In genomic region chr10:121553455-121553854, GRCh38 we compare ENCODE assay signal across 15 cellular contexts. TPM values are rescaled to one million over a fixed set of nuclear protein-coding genes. Genes with fewer than 3 reads are reported as not detected.
DNase-seq lines count a peak whose midpoint lies in the region; ATAC-seq and TF ChIP-seq lines count a peak whose summit lies in the region.
"Had no signal": no experiment of that assay in that cellular context is flagged by ENCODE, and none has a peak within 500 bp of the region (broad histone marks: within the 10 kb centered on the region; RNA-seq: fewer than 3 reads in every experiment).

No MANE protein-coding gene starts in this region.

- ATAC-seq in HG03159 (IDR thresholded peaks at IDR 0.05; ENCODE audit: unreplicated experiment), result no peak
- ATAC-seq in HG03135 (IDR thresholded peaks at IDR 0.05; ENCODE audit: unreplicated experiment), result no peak
- ATAC-seq: K562, SK-N-SH treated with all-trans-retinoic acid at 6 μM for 48 hours had no signal

- POLR2A ChIA-PET in HEK293 (lab: Yijun Ruan, JAX), result interaction anchor here (1.0 to 1.1 kb wide), 2 partner anchors 51 to 1601 kb away, joined by 3 to 7 read pairs; partner anchors contain the start of gene BUB3

- H3K36me3 ChIP-seq in HEK293 (ENCODE audit: control insufficient read depth in 2 of 2, insufficient read depth in 1 of 2, low read length in 2 of 2), result peaks cover 15 to 29% of the 10 kb centered on the region in 2 experiments
- H3K36me3 ChIP-seq: BLaER1 had no signal

- peak overlapping the region; percentile 48 for H3K27ac ChIP-seq in HEK293 (ENCODE audit: extremely low read depth, low read depth, low read length)
- peak overlapping the region; percentile 78 for H3K27ac ChIP-seq in substantia nigra (ENCODE audit: low read depth, low read length, poor library complexity, severe bottlenecking)
- H3K27ac ChIP-seq: BLaER1 had no signal

- TF ChIP-seq CTCF in HEK293 (tag by site-specific recombination; IDR thresholded peaks at IDR 0.05), result no peak
- no peak for TF ChIP-seq CTCF in epithelial cell of proximal tubule (conservative IDR thresholded peaks at IDR 0.05; ENCODE audit: low read depth, low read length)

- H3K4me3 ChIP-seq in HEK293 (ENCODE audit: low read depth, low read length), result no peak overlapping the region
- H3K4me3 ChIP-seq in epithelial cell of proximal tubule (ENCODE audit: low read depth, low read length), result no peak overlapping the region
- H3K4me3 ChIP-seq: BLaER1, K562 had no signal

- peaks cover 19% of the 10 kb centered on the region for H3K4me1 ChIP-seq in HEK293 (ENCODE audit: control insufficient read depth, insufficient read depth, low read length)

- peak; percentile 87 for DNase-seq in NCI-H526 treated with DMSO at 0.1 percent for 48 hours (lab: John Stamatoyannopoulos, UW)
- DNase-seq in epithelial cell of proximal tubule (ENCODE audit: low read depth), result peak; percentile 16
- no peak for DNase-seq in substantia nigra (lab: John Stamatoyannopoulos, UW)
- no peak for DNase-seq in activated naive CD4-positive, alpha-beta T cell (lab: John Stamatoyannopoulos, UW)
- DNase-seq: activated effector memory CD4-positive, alpha-beta T cell treated with anti-CD3 and anti-CD28 coated beads, Interleukin-2, amount 50 U/mL, for 16 hours; islet precursor cell; NCI-H1694 treated with DMSO at 0.1 percent for 48 hours; retina had no signal

- CTCF ChIA-PET in HEK293 (lab: Yijun Ruan, JAX), result interaction anchor here (0.6 kb wide), 1 partner anchor 55 kb away, joined by 3 read pairs; no protein-coding TSS in a partner anchor

- H3K9me3 ChIP-seq in HEK293 (ENCODE audit: control insufficient read depth, insufficient read depth, low read depth, low read length), result no peaks in the 10 kb centered on the region; the same call in 1 of the 2 replicates

TF ChIP-seq in HEK293, 187 proteins besides CTCF, POLR2A, EP300 and RAD21:
- TF ChIP-seq KLF17 (tag by site-specific recombination; IDR thresholded peaks at IDR 0.05), result no peak
- TF ChIP-seq ZNF701 (tag by site-specific recombination; IDR thresholded peaks at IDR 0.05), result no peak
- peak; percentile 32; the same call in 1 of the 2 replicates for TF ChIP-seq PRDM6 (tag by site-specific recombination; IDR thresholded peaks at IDR 0.05)
- TF ChIP-seq ZNF362 (tag by site-specific recombination; IDR thresholded peaks at IDR 0.05), result peak; percentile 72
- TF ChIP-seq ZNF366 (tag by site-specific recombination; conservative IDR thresholded peaks at IDR 0.05), result peak; percentile 73

RNA-seq across cellular contexts. Expression of gene FGFR2, which starts 44.8 kb away (rescaled TPM):
- total RNA-seq in epithelial cell of proximal tubule, result 1.6 and 3.1 TPM in 2 replicates
- total RNA-seq: myocyte had no signal

Comparison
In these comparisons a context has a peak if more than half of its experiments do, and no peak if none do; other contexts are left out.
1. DNase-seq: peak in NCI-H526 treated with DMSO at 0.1 percent for 48 hours (single experiment) and epithelial cell of proximal tubule (single experiment); none in substantia nigra (0 of 49) and activated naive CD4-positive, alpha-beta T cell (0 of 4).